In the genomic region with DNA sequence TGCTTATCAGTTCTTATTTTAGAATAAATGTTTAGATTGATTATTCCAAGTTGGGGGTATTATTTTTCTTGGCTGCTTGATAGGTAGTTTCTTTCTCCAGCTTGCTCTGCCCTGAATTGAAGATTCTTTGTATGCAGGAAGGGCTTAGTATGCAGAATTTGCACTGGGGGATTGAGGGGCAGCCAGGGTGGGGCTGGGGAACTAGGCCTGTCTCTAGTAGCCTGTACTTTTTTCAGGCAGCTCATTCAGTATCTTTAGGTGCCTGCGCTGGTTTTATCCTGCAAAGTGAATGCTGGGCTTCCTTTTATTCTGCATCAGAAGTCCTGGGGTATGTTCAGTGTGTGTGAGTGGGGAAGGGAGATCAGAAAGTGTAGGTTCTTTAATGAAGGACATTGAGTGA, we compare ENCODE assay signal across 24 cellular contexts.
"Had no signal": no experiment of that assay in that cellular context is flagged by ENCODE, and none has a peak within 500 bp of the region (broad histone marks: within the 10 kb centered on the region; RNA-seq: fewer than 3 reads in every experiment).

No MANE protein-coding gene starts in this region.

- H3K9me3 ChIP-seq: esophagus squamous epithelium, right lobe of liver, thoracic aorta, upper lobe of left lung had no signal

- H3K79me2 ChIP-seq: parathyroid adenoma had no signal

- H3K36me3 Mint-ChIP-seq: stimulated activated naive B cell treated with anti-CD40 and anti-IgM and Interleukin-4, amounts not matched to agents 10 μg/mL and 1 μg/mL and 100 μg/mL, for 72 hours had no signal

- H3K9ac ChIP-seq: parathyroid adenoma had no signal

- H3K4me3 Mint-ChIP-seq: effector memory CD8-positive, alpha-beta T cell; natural killer cell; stimulated activated naive B cell treated with anti-CD40 and anti-IgM and Interleukin-4, amounts not matched to agents 10 μg/mL and 1 μg/mL and 100 μg/mL, for 72 hours; stimulated activated naive CD8-positive, alpha-beta T cell treated with anti-CD3 and anti-CD28 coated beads, Interleukin-15, Interleukin-2, amounts not matched to agents 100 ng/mL and 50 ng/mL, for 24 hours had no signal

- H3K36me3 ChIP-seq: esophagus squamous epithelium, heart right ventricle, left lung, right lobe of liver, thoracic aorta, tibial nerve, upper lobe of left lung had no signal

- H3K27ac Mint-ChIP-seq: effector memory CD8-positive, alpha-beta T cell; natural killer cell; progenitor cell of endocrine pancreas; stimulated activated naive B cell treated with anti-CD40 and anti-IgM and Interleukin-4, amounts not matched to agents 10 μg/mL and 1 μg/mL and 100 μg/mL, for 72 hours; stimulated activated naive CD8-positive, alpha-beta T cell treated with anti-CD3 and anti-CD28 coated beads, Interleukin-15, Interleukin-2, amounts not matched to agents 100 ng/mL and 50 ng/mL, for 24 hours had no signal

- H3K4me1 Mint-ChIP-seq: natural killer cell; stimulated activated naive B cell treated with anti-CD40 and anti-IgM and Interleukin-4, amounts not matched to agents 10 μg/mL and 1 μg/mL and 100 μg/mL, for 72 hours had no signal

- H2AFZ ChIP-seq: parathyroid adenoma had no signal

- H3K27me3 Mint-ChIP-seq: progenitor cell of endocrine pancreas had no signal

- H3K27ac ChIP-seq: esophagus squamous epithelium, heart right ventricle, left lung, parathyroid adenoma, right lobe of liver, thoracic aorta, tibial nerve, upper lobe of left lung had no signal

- DNase-seq: cortex of kidney; effector memory CD8-positive, alpha-beta T cell; erythroblast; esophagus squamous epithelium; foreskin melanocyte; glutamatergic neuron; heart right ventricle; hippocampal formation; left cardiac atrium; left lung; natural killer cell; right lobe of liver; small intestine; stimulated activated CD4-positive, alpha-beta T cell treated with anti-CD3 and anti-CD28 coated beads, Interleukin-15, amount 100 ng/mL, for 24 hours; stimulated activated CD4-positive, alpha-beta T cell treated with anti-CD3 and anti-CD28 coated beads, Interleukin-2, amount 100 ng/mL, for 48 hours; stimulated activated naive B cell treated with anti-CD40 and anti-IgM and Interleukin-4, amounts not matched to agents 10 μg/mL and 1 μg/mL and 100 μg/mL, for 72 hours; upper lobe of left lung had no signal

- ATAC-seq: effector memory CD8-positive, alpha-beta T cell; heart right ventricle; left cardiac atrium; left lung; natural killer cell; right lobe of liver; stimulated activated naive B cell treated with anti-CD40 and anti-IgM and Interleukin-4, amounts not matched to agents 10 μg/mL and 1 μg/mL and 100 μg/mL, for 72 hours had no signal

- H3K4me3 ChIP-seq: esophagus squamous epithelium, heart right ventricle, left lung, right lobe of liver, thoracic aorta, tibial nerve, upper lobe of left lung had no signal

- H3K9me3 Mint-ChIP-seq: effector memory CD8-positive, alpha-beta T cell; stimulated activated naive CD8-positive, alpha-beta T cell treated with anti-CD3 and anti-CD28 coated beads, Interleukin-15, Interleukin-2, amounts not matched to agents 100 ng/mL and 50 ng/mL, for 24 hours had no signal

- FAIRE-seq: endometrium, small intestine, urothelium cell line had no signal

- H3K27me3 ChIP-seq: esophagus squamous epithelium, heart right ventricle, left lung, right lobe of liver, tibial nerve, upper lobe of left lung had no signal

- H3K4me1 ChIP-seq: esophagus squamous epithelium, heart right ventricle, left lung, parathyroid adenoma, tibial nerve, upper lobe of left lung had no signal
